2 cellular contexts compared by ENCODE assay signal in the genomic region with DNA sequence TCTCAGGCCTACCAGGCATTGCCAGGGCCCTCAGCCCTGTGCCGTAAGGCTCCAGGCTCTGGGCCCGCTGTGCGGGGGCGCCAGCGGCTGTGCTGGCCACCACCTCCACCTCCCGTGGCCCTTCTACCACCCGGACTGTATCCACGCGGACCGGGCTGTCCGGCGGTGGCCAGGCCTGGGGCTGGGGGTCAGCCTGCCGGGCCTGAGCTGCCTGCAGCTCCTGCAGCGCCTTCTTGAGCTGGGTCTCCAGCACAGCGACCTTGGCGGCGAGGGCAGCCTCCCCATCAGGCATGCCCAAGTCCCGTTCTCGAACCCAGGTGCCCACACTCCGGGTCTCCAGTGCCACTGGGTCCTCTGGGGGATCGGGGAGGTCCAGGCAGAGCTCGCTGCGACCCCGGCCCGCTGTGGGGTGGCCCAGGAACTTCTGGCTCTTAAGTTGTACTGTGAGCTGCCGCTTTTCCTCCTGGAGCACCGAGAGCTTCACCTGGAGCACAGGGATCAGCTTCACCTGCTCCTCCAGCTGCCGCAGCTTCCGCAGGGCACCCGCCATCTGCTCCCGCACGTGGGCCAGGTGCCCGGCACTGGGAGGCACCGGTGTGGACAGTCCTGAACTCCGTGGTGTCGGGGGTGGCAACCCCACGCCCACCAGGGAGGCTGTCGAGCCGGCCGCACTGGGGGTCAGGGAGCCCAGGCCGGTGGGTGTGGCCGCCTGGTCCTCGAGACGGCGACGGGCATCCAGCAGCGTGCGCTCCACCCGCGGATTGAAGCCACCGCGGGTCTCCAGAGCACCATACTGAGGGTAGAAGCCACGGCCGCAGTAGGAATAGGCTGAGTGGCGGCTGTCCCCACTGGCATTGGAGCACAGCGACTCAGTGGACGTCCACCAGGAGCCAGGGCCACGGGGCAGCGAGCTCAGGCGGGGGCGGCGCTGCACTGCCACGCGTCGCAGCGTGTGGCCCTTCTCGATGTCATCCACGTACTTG.
TF ChIP-seq lines count a peak whose summit lies in the region.

No MANE protein-coding gene starts in this region.

TF ChIP-seq in IMR-90, 13 proteins besides CTCF, POLR2A, EP300 and RAD21:
- TF ChIP-seq MXI1 (IDR thresholded peaks at IDR 0.05; ENCODE audit: borderline replicate concordance, low read depth, low read length) (no peak), NFE2L2 (IDR thresholded peaks at IDR 0.05; ENCODE audit: low read depth, low read length) (no peak)

TF ChIP-seq in K562, 482 proteins besides CTCF, POLR2A, EP300 and RAD21:
- TF ChIP-seq ZNF174 (CRISPR knock-in tag; IDR thresholded peaks at IDR 0.05), result no peak
- TF ChIP-seq, protein P1, sequence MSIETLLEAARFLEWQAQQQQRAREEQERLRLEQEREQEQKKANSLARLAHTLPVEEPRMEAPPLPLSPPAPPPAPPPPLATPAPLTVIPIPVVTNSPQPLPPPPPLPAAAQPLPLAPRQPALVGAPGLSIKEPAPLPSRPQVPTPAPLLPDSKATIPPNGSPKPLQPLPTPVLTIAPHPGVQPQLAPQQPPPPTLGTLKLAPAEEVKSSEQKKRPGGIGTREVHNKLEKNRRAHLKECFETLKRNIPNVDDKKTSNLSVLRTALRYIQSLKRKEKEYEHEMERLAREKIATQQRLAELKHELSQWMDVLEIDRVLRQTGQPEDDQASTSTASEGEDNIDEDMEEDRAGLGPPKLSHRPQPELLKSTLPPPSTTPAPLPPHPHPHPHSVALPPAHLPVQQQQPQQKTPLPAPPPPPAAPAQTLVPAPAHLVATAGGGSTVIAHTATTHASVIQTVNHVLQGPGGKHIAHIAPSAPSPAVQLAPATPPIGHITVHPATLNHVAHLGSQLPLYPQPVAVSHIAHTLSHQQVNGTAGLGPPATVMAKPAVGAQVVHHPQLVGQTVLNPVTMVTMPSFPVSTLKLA (conservative IDR thresholded peaks at IDR 0.05), result no peak
- TF ChIP-seq NCOA1 (IDR thresholded peaks at IDR 0.05; ENCODE audit: low read depth), result no peak
- TF ChIP-seq, protein P2, sequence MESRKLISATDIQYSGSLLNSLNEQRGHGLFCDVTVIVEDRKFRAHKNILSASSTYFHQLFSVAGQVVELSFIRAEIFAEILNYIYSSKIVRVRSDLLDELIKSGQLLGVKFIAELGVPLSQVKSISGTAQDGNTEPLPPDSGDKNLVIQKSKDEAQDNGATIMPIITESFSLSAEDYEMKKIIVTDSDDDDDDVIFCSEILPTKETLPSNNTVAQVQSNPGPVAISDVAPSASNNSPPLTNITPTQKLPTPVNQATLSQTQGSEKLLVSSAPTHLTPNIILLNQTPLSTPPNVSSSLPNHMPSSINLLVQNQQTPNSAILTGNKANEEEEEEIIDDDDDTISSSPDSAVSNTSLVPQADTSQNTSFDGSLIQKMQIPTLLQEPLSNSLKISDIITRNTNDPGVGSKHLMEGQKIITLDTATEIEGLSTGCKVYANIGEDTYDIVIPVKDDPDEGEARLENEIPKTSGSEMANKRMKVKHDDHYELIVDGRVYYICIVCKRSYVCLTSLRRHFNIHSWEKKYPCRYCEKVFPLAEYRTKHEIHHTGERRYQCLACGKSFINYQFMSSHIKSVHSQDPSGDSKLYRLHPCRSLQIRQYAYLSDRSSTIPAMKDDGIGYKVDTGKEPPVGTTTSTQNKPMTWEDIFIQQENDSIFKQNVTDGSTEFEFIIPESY (CRISPR knock-in tag; IDR thresholded peaks at IDR 0.05), result peak; percentile 27; the same call in 1 of the 2 replicates
